ENCODE assay signal across 8 cellular contexts in the genomic region with DNA sequence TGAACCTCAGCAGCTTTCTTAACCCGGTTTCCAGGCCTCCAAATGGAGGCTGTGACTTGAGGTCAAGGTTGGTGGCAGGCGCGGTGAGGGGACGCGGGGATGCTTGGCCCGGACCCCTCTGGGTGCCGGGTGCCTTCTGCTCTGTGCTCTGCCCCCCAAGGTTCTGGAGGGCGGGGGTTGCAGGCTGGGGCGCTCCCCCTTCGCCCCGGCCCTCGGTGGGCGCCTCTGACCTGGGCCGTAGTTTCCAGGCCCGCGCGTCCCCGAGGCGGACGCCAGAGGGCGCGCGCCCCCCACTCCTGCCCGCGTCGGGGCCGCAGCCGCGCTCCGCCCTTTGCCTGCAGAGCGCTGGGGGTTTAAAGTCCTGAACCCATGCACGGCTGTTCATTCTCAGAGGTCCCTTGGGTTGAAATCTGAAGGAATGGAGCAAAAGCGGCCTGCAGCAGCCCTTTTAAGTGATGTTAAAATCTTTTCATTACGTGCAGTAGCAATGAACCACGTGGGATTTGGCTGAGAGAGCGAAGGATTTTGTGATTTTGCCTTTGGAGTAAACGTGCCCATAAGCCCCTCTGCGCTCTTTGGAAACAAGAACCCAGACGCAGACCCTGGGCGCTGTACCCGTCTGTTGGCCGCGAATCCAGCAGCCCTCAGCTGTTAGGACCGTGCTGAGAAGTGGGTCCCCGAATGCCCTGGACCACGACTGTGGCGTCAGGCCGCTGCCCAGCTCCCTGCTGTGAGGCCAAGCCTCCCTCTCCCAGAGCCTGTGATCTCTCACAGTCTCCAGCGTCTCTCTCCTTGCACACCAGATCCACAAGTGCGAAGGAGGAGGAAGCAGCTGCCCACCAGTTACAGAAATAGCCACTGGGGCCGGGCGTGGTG.
DNase-seq lines count a peak whose midpoint lies in the region; ATAC-seq, FAIRE-seq and TF ChIP-seq lines count a peak whose summit lies in the region.

No MANE protein-coding gene starts in this region.

- no peaks in the 10 kb centered on the region for H3K36me3 ChIP-seq in bronchial epithelial cell (ENCODE audit: control insufficient read depth, insufficient read depth, low read length)
- H3K36me3 ChIP-seq in mesenchymal stem cell (ENCODE audit: control insufficient read depth in 1 of 2, insufficient read depth in 2 of 2, low read depth in 1 of 2, low read length in 2 of 2) = no peaks in the 10 kb centered on the region

- H2BK15ac ChIP-seq in mesenchymal stem cell (ENCODE audit: low read depth, poor library complexity, severe bottlenecking) = no peak overlapping the region

- H3K9ac ChIP-seq in mesenchymal stem cell (ENCODE audit: low read length) = no peak overlapping the region

- H2BK12ac ChIP-seq in mesenchymal stem cell (ENCODE audit: low read length in 2 of 2) = no peak overlapping the region

- H3K79me1 ChIP-seq in mesenchymal stem cell (replicated peaks; ENCODE audit: low read length, poor library complexity, severe bottlenecking) = no peaks in the 10 kb centered on the region

- H3K9me3 ChIP-seq in mesenchymal stem cell (ENCODE audit: control insufficient read depth, low read length) = no peaks in the 10 kb centered on the region

- no peak overlapping the region for H4K91ac ChIP-seq in mesenchymal stem cell (ENCODE audit: low read length)

- peak; percentile 10 for DNase-seq in DMS 273 treated with DMSO at 0.1 percent for 48 hours (lab: John Stamatoyannopoulos, UW)
- DNase-seq in LNCaP clone FGC (ENCODE audit: low read depth) = no peak
- DNase-seq in bronchial epithelial cell (ENCODE audit: low read depth) = no peak
- no peak for DNase-seq in mesenchymal stem cell
- no peak for DNase-seq in NCI-H226
- no peak for DNase-seq in central memory CD4-positive, alpha-beta T cell

- peak overlapping the region; percentile 7 for H3K4me2 ChIP-seq in mesenchymal stem cell (ENCODE audit: low read length, poor library complexity, severe bottlenecking)

- ATAC-seq in GM19351 (IDR thresholded peaks at IDR 0.05; ENCODE audit: unreplicated experiment) (peak; percentile 88), HG02571 (IDR thresholded peaks at IDR 0.05; ENCODE audit: unreplicated experiment) (no peak)

- H3K27me3 ChIP-seq in bronchial epithelial cell (ENCODE audit: control insufficient read depth, insufficient read depth, low read length) = no peaks in the 10 kb centered on the region
- peaks cover 0 to 33% of the 10 kb centered on the region in 2 experiments for H3K27me3 ChIP-seq in mesenchymal stem cell (ENCODE audit: control insufficient read depth in 1 of 2, insufficient read depth in 1 of 2, low read length in 2 of 2)

- H4K8ac ChIP-seq in mesenchymal stem cell (ENCODE audit: low read length) = no peak overlapping the region

- no peak overlapping the region for H3K23ac ChIP-seq in mesenchymal stem cell (ENCODE audit: low read length in 2 of 2)

- H3K4me3 ChIP-seq in LNCaP clone FGC (ENCODE audit: low read depth, low read length) = no peak overlapping the region
- H3K4me3 ChIP-seq in bronchial epithelial cell (ENCODE audit: low read depth, low read length) = no peak overlapping the region
- peak overlapping the region in 1 of 2 experiments; percentile 33 for H3K4me3 ChIP-seq in mesenchymal stem cell (ENCODE audit: insufficient read depth in 1 of 2, low read depth in 1 of 2, low read length in 2 of 2)

- no peak overlapping the region for H3K18ac ChIP-seq in mesenchymal stem cell (ENCODE audit: low read depth in 1 of 2, low read length in 2 of 2)

- no peak overlapping the region for H3K4ac ChIP-seq in mesenchymal stem cell (ENCODE audit: low read depth in 1 of 2, low read length in 2 of 2)

- H3K27ac ChIP-seq in mesenchymal stem cell (ENCODE audit: low read length, poor library complexity, severe bottlenecking) = no peak overlapping the region

- peak; percentile 91 for TF ChIP-seq CTCF in LNCaP clone FGC (IDR thresholded peaks at IDR 0.05; ENCODE audit: control insufficient read depth, extremely low read depth, insufficient read depth)
- peak; percentile 42 for TF ChIP-seq CTCF in bronchial epithelial cell (IDR thresholded peaks at IDR 0.05; ENCODE audit: insufficient read depth, low read length, severe bottlenecking)

- no peak overlapping the region for H2BK120ac ChIP-seq in mesenchymal stem cell (ENCODE audit: low read depth, low read length)

- peaks cover 2% of the 10 kb centered on the region for H3K4me1 ChIP-seq in mesenchymal stem cell (ENCODE audit: control insufficient read depth, insufficient read depth, low read depth, low read length)

- no peak for FAIRE-seq in bronchial epithelial cell (lab: Jason Lieb, UNC)

- H2AFZ ChIP-seq in mesenchymal stem cell (ENCODE audit: low read depth, low read length) = no peak overlapping the region

- WGBS in mesenchymal stem cell = 37% methylated on average over 52 of the region's 52 CpGs

- no peak overlapping the region for H3K14ac ChIP-seq in mesenchymal stem cell (ENCODE audit: low read length in 2 of 2)

- no peak overlapping the region for H2BK5ac ChIP-seq in mesenchymal stem cell (ENCODE audit: low read depth, low read length, poor library complexity, severe bottlenecking)

- H2AK5ac ChIP-seq in mesenchymal stem cell (ENCODE audit: low read length, severe bottlenecking) = no peak overlapping the region
